Comparison of ENCODE assay signal across 1 cellular context in genomic region chr17:17972126-17972951, GRCh38.
TF ChIP-seq lines count a peak whose summit lies in the region.

Gene DRC3, plus strand, starts transcription at chr17:17972862. Its CDS starts 4,737 bp downstream, at chr17:17977599.
Gene TOM1L2, minus strand, starts transcription at chr17:17972400. Its CDS starts 87 bp downstream, at chr17:17972313.

TF ChIP-seq in HepG2, 621 proteins besides CTCF, POLR2A, EP300 and RAD21 (continued from another document and continues in another):
- no peak for TF ChIP-seq ZSCAN5A (CRISPR knock-in tag; IDR thresholded peaks at IDR 0.05; ENCODE audit: borderline replicate concordance)
- TF ChIP-seq ATF1 (CRISPR knock-in tag; IDR thresholded peaks at IDR 0.05): peak; percentile 95
- TF ChIP-seq ELF4 (CRISPR knock-in tag; IDR thresholded peaks at IDR 0.05; ENCODE audit: borderline replicate concordance): peak; percentile 69; the same call in 1 of the 2 replicates
- peak; percentile 24 for TF ChIP-seq SRSF1 (optimal IDR thresholded peaks at IDR 0.05; ENCODE audit: low read depth, low read length)
- no peak for TF ChIP-seq ZNF512 (CRISPR knock-in tag; IDR thresholded peaks at IDR 0.05)
- TF ChIP-seq MNT (IDR thresholded peaks at IDR 0.05): peak; percentile 65
- no peak; the same call in 1 of the 2 replicates for TF ChIP-seq UBTF (CRISPR knock-in tag; IDR thresholded peaks at IDR 0.05)
- TF ChIP-seq KAT8 (CRISPR knock-in tag; IDR thresholded peaks at IDR 0.05): peak; percentile 33; the same call in 1 of the 2 replicates
- 0 out of 2 replicates have a peak, but pooled peaks have one; percentile 8 for TF ChIP-seq BCL6 (CRISPR knock-in tag; IDR thresholded peaks at IDR 0.05)
- TF ChIP-seq PBX3 (CRISPR knock-in tag; IDR thresholded peaks at IDR 0.05; ENCODE audit: borderline replicate concordance): peak; percentile 97; the same call in 1 of the 2 replicates
- TF ChIP-seq SAP130 (CRISPR knock-in tag; IDR thresholded peaks at IDR 0.05; ENCODE audit: low read depth): peak; percentile 99
- peak; percentile 95; the same call in 2 of the 3 replicates for TF ChIP-seq MXI1 (IDR thresholded peaks at IDR 0.05; ENCODE audit: borderline replicate concordance, low read depth, low read length)
- peak; percentile 53; the same call in 1 of the 2 replicates for TF ChIP-seq ZNF747 (CRISPR knock-in tag; IDR thresholded peaks at IDR 0.05; ENCODE audit: borderline replicate concordance)
- TF ChIP-seq MTA3 (CRISPR knock-in tag; IDR thresholded peaks at IDR 0.05): no peak
- TF ChIP-seq ZNF567 (CRISPR knock-in tag; IDR thresholded peaks at IDR 0.05; ENCODE audit: borderline replicate concordance): no peak
- no peak for TF ChIP-seq TCF7L2 (IDR thresholded peaks at IDR 0.05; ENCODE audit: low read depth, low read length)
- TF ChIP-seq ZNF792 (CRISPR knock-in tag; IDR thresholded peaks at IDR 0.05): no peak
- TF ChIP-seq PAWR (CRISPR knock-in tag; IDR thresholded peaks at IDR 0.05; ENCODE audit: borderline replicate concordance): no peak
- TF ChIP-seq MAFF (IDR thresholded peaks at IDR 0.05; ENCODE audit: low read depth, low read length): no peak
- peak; percentile 91 for TF ChIP-seq ZFX (CRISPR knock-in tag; IDR thresholded peaks at IDR 0.05; ENCODE audit: low read depth)
- 0 out of 2 replicates have a peak, but pooled peaks have one; percentile 13 for TF ChIP-seq CERS6 (CRISPR knock-in tag; IDR thresholded peaks at IDR 0.05)
- peak; percentile 78 for TF ChIP-seq ZNF687 (CRISPR knock-in tag; IDR thresholded peaks at IDR 0.05)
- TF ChIP-seq ZUFSP (CRISPR knock-in tag; IDR thresholded peaks at IDR 0.05; ENCODE audit: borderline replicate concordance): no peak
- no peak for TF ChIP-seq ZNF660 (CRISPR knock-in tag; IDR thresholded peaks at IDR 0.05; ENCODE audit: borderline replicate concordance, low read depth)
- no peak for TF ChIP-seq ZNF75D (CRISPR knock-in tag; IDR thresholded peaks at IDR 0.05; ENCODE audit: borderline replicate concordance)
- TF ChIP-seq THAP8 (CRISPR knock-in tag; IDR thresholded peaks at IDR 0.05; ENCODE audit: borderline replicate concordance): no peak
- TF ChIP-seq HOMEZ (CRISPR knock-in tag; IDR thresholded peaks at IDR 0.05; ENCODE audit: low read depth): peak; percentile 82
- TF ChIP-seq ZNF574 (CRISPR knock-in tag; IDR thresholded peaks at IDR 0.05): peak; percentile 22; the same call in 1 of the 2 replicates
- TF ChIP-seq ZNF143 (CRISPR knock-in tag; IDR thresholded peaks at IDR 0.05): no peak
- TF ChIP-seq PHF21A (CRISPR knock-in tag; IDR thresholded peaks at IDR 0.05): 0 out of 2 replicates have a peak, but pooled peaks have one; percentile 48
- no peak for TF ChIP-seq STAG1 (CRISPR knock-in tag; IDR thresholded peaks at IDR 0.05)
- peak; percentile 94 for TF ChIP-seq MAZ (IDR thresholded peaks at IDR 0.05; ENCODE audit: borderline replicate concordance, low read depth, low read length)
- peak; percentile 92 for TF ChIP-seq MAZ (CRISPR knock-in tag; IDR thresholded peaks at IDR 0.05; ENCODE audit: low read depth)
- TF ChIP-seq GABPA (IDR thresholded peaks at IDR 0.05; ENCODE audit: low read depth, low read length): peak; percentile 35
- peak; percentile 86 for TF ChIP-seq GABPA (CRISPR knock-in tag; IDR thresholded peaks at IDR 0.05; ENCODE audit: low read depth)
- TF ChIP-seq ZNF776 (CRISPR knock-in tag; IDR thresholded peaks at IDR 0.05): no peak
- TF ChIP-seq ZNF451 (CRISPR knock-in tag; IDR thresholded peaks at IDR 0.05): 0 out of 2 replicates have a peak, but pooled peaks have one; percentile 60
